ENCODE assay signal across 12 cellular contexts in the genomic region with DNA sequence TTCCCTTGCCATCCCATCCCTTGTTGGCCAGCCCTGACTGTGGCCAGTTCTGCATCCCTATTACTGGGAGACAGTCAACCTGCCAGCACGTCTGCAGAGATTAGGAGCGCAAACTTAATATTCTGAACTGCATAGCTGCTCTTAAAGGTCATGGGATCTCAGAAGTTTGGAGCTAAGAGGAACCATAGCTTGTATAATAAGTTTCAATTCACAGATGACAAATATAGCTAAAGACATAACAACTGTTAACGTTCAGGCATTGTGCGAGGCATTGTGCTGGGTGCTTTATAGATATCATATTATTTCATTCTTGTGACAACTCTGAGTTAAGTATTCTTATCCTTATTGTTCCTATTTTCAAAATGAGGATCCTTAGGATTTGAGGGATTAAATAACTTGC. TPM values are rescaled to one million over a fixed set of nuclear protein-coding genes. Genes with fewer than 3 reads are reported as not detected.
A peak's percentile ranks its signal among the peaks of the same experiment; 100 is the strongest.
DNase-seq lines count a peak whose midpoint lies in the region; ATAC-seq, FAIRE-seq and TF ChIP-seq lines count a peak whose summit lies in the region.
"Had no signal": no experiment of that assay in that cellular context is flagged by ENCODE, and none has a peak within 500 bp of the region (broad histone marks: within the 10 kb centered on the region; RNA-seq: fewer than 3 reads in every experiment).

No MANE protein-coding gene starts in this region.

- H3K4me1 Mint-ChIP-seq in CD4-positive, alpha-beta memory T cell = peaks cover 50 to 82% (median 63%) of the 10 kb centered on the region in 4 donors

- H3K9ac ChIP-seq in kidney (ENCODE audit: low read length in 2 of 2) = peak overlapping the region in 1 of 2 donors; percentile 30

- DNase-seq in NCI-H82 (lab: John Stamatoyannopoulos, UW) (peak; percentile 8), NCI-H82 treated with DMSO at 0.1 percent for 48 hours (lab: John Stamatoyannopoulos, UW; ENCODE audit: unreplicated experiment) (no peak), coronary artery (ENCODE audit: low spot score) (no peak), tibial artery (no peak), kidney (no peak)
- DNase-seq in CD4-positive, alpha-beta memory T cell = no peak
- DNase-seq: MG63, NCI-H526 had no signal

- H3K27ac ChIP-seq in coronary artery = peak overlapping the region; percentile 69 to 82
- H3K27ac ChIP-seq in neutrophil = peak overlapping the region; percentile 49
- H3K27ac ChIP-seq in tibial artery = peak overlapping the region; percentile 98 to 99
- H3K27ac ChIP-seq in CD4-positive, alpha-beta memory T cell (ENCODE audit: low read depth, low read length) = no peak overlapping the region
- peak overlapping the region in 1 of 2 donors; percentile 23 for H3K27ac ChIP-seq in kidney (ENCODE audit: low read depth in 2 of 2, low read length in 2 of 2)
- H3K27ac ChIP-seq: HL-60 had no signal

- no peak for FAIRE-seq in kidney (lab: Jason Lieb, UNC)
- FAIRE-seq: A204.1 had no signal

- TF ChIP-seq CTCF in coronary artery (IDR thresholded peaks at IDR 0.05) (no peak), neutrophil (IDR thresholded peaks at IDR 0.05) (no peak), tibial artery (IDR thresholded peaks at IDR 0.05) (no peak), kidney (IDR thresholded peaks at IDR 0.05; ENCODE audit: borderline replicate concordance, extremely low read depth, insufficient read depth) (no peak)

- no peak overlapping the region for H3K4me3 Mint-ChIP-seq in CD4-positive, alpha-beta memory T cell

- peaks cover 0 to 8% of the 10 kb centered on the region in 2 donors for H3K36me3 Mint-ChIP-seq in CD4-positive, alpha-beta memory T cell

- POLR2A ChIA-PET in CD4-positive, alpha-beta memory T cell (lab: Charles Lee; ENCODE audit: partially characterized antibody) = interaction anchor here (1.4 to 1.7 kb wide), 2 partner anchors 10 to 61 kb away, joined by 4 read pairs; no protein-coding TSS in a partner anchor

- no peaks in the 10 kb centered on the region for H3K27me3 Mint-ChIP-seq in CD4-positive, alpha-beta memory T cell

- H3K4me3 ChIP-seq in coronary artery (peak overlapping the region; percentile 96), neutrophil (ENCODE audit: low read depth in 1 of 2, low read length in 1 of 2) (no peak overlapping the region), tibial artery (no peak overlapping the region), kidney (ENCODE audit: low read length in 2 of 2) (no peak overlapping the region)
- H3K4me3 ChIP-seq in CD4-positive, alpha-beta memory T cell (ENCODE audit: low read length in 2 of 2) = no peak overlapping the region
- H3K4me3 ChIP-seq: MG63 had no signal

- H3K9me3 Mint-ChIP-seq in CD4-positive, alpha-beta memory T cell = no peaks in the 10 kb centered on the region

- H3K4me1 ChIP-seq in neutrophil (ENCODE audit: control insufficient read depth in 1 of 2, insufficient read depth in 1 of 2, low read depth in 1 of 2, low read length in 1 of 2) = peaks cover 49 to 52% of the 10 kb centered on the region in 2 experiments
- peaks cover 0 to 89% (median 68%) of the 10 kb centered on the region in 4 donors for H3K4me1 ChIP-seq in tibial artery
- peaks cover 40% of the 10 kb centered on the region for H3K4me1 ChIP-seq in CD4-positive, alpha-beta memory T cell (ENCODE audit: insufficient read depth, low read length)
- peaks cover 49% of the 10 kb centered on the region in 2 donors for H3K4me1 ChIP-seq in kidney (ENCODE audit: control insufficient read depth in 1 of 2, insufficient read depth in 1 of 2, low read depth in 1 of 2, low read length in 2 of 2)

- H3K27ac Mint-ChIP-seq in CD4-positive, alpha-beta memory T cell = peak overlapping the region in 3 of 7 donors; percentile 11 to 47 (median 39)

- H3K27me3 ChIP-seq in neutrophil = no peaks in the 10 kb centered on the region
- no peaks in the 10 kb centered on the region for H3K27me3 ChIP-seq in tibial artery
- no peaks in the 10 kb centered on the region for H3K27me3 ChIP-seq in CD4-positive, alpha-beta memory T cell (ENCODE audit: insufficient read depth, low read length)
- H3K27me3 ChIP-seq: MG63 had no signal

- H3K9me3 ChIP-seq in neutrophil (no peaks in the 10 kb centered on the region), tibial artery (no peaks in the 10 kb centered on the region), kidney (ENCODE audit: control insufficient read depth in 1 of 2, low read length in 2 of 2) (no peaks in the 10 kb centered on the region)
- H3K9me3 ChIP-seq in CD4-positive, alpha-beta memory T cell (ENCODE audit: control insufficient read depth in 1 of 2, low read length in 2 of 2) = no peaks in the 10 kb centered on the region
- H3K9me3 ChIP-seq: MG63 had no signal

- intact Hi-C loops in tibial artery (cut with DNase I; ENCODE audit: low total_unique reads) = no loop called here
- intact Hi-C loops in CD4-positive, alpha-beta memory T cell (cut with micrococcal nuclease) = loop anchor here (5.0 kb wide), 3 partner anchors 97 to 867 kb away; a partner anchor contains a TSS
- intact Hi-C loops in kidney (cut with DNase I) = no loop called here

- ATAC-seq in GM21367 (IDR thresholded peaks at IDR 0.05; ENCODE audit: unreplicated experiment) = no peak

- H3K36me3 ChIP-seq in neutrophil = no peaks in the 10 kb centered on the region
- H3K36me3 ChIP-seq in tibial artery = no peaks in the 10 kb centered on the region
- H3K36me3 ChIP-seq in CD4-positive, alpha-beta memory T cell (ENCODE audit: insufficient read depth, low read length) = no peaks in the 10 kb centered on the region
- no peaks in the 10 kb centered on the region for H3K36me3 ChIP-seq in kidney (ENCODE audit: control insufficient read depth in 1 of 2, insufficient read depth in 2 of 2, low read length in 2 of 2)
- H3K36me3 ChIP-seq: MG63 had no signal

- CTCF ChIA-PET in CD4-positive, alpha-beta memory T cell (lab: Charles Lee; ENCODE audit: partially characterized antibody) = interaction anchor here (1.7 to 2.8 kb wide), 2 partner anchors 30 to 169 kb away, joined by 6 to 10 read pairs; no protein-coding TSS in a partner anchor

RNA-seq across cellular contexts. Expression of a gene that starts 3.7 kb away (rescaled TPM):
- total RNA-seq in CD4-positive, alpha-beta memory T cell = 10 to 100 TPM; 23.3 to 23.5 TPM
- 10 to 100 TPM; 10.2 to 15.7 TPM for polyA plus RNA-seq in CD4-positive, alpha-beta memory T cell
- total RNA-seq in kidney = 151 TPM
- polyA plus RNA-seq in kidney (ENCODE audit: insufficient read depth, low read depth, low replicate concordance) = 75.5 TPM

RNA-seq across cellular contexts. Expression of a gene that starts 41.6 kb away (rescaled TPM):
- total RNA-seq in CD4-positive, alpha-beta memory T cell = under 1 TPM in 1 of 2 experiments, not detected in 1; 0.64 TPM
- under 1 TPM in 1 of 2 donors, not detected in 1; 0.18 TPM for polyA plus RNA-seq in CD4-positive, alpha-beta memory T cell
- total RNA-seq in kidney = 10.4 TPM
- 15.0 TPM for polyA plus RNA-seq in kidney (ENCODE audit: insufficient read depth, low read depth, low replicate concordance)
